32 cellular contexts compared by ENCODE assay signal in the genomic region with DNA sequence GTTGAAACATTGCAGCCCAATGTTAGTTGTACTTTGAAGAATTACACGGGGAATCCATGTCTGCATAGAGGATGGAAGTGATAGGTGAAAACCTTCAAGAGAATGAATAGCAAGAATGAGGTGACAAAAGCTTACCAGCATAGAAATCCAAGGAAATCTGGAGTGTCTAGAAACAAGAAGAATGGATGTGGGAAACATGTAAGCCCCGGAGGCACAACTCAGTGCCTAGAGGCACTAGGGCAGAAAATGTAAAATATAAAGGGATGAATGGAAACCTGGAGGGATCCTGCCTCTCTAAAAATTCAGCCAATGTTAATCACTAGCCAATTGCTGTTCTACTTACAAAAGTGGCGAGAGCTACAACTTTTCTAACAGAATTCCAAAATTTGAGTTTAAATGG.
A peak's percentile ranks its signal among the peaks of the same experiment; 100 is the strongest.
DNase-seq lines count a peak whose midpoint lies in the region; ATAC-seq and TF ChIP-seq lines count a peak whose summit lies in the region.
"Had no signal": no experiment of that assay in that cellular context is flagged by ENCODE, and none has a peak within 500 bp of the region (broad histone marks: within the 10 kb centered on the region; RNA-seq: fewer than 3 reads in every experiment).

No MANE protein-coding gene starts in this region.

- H3K27me3 Mint-ChIP-seq in GM23338 (ENCODE audit: insufficient read depth, low read depth, poor library complexity) (no peaks in the 10 kb centered on the region), WTC11 (ENCODE audit: low read depth) (no peaks in the 10 kb centered on the region)
- H3K27me3 Mint-ChIP-seq: B cell; CD4-positive, alpha-beta memory T cell; CD4-positive, alpha-beta T cell; CD4-positive, CD25-positive, alpha-beta regulatory T cell; CD8-positive, alpha-beta memory T cell had no signal

- H3K4me3 Mint-ChIP-seq in GM23338 (no peak overlapping the region), WTC11 (no peak overlapping the region)
- H3K4me3 Mint-ChIP-seq: B cell; CD14-positive monocyte; CD4-positive, alpha-beta memory T cell; CD4-positive, alpha-beta T cell; CD4-positive, CD25-positive, alpha-beta regulatory T cell; CD8-positive, alpha-beta memory T cell; CD8-positive, alpha-beta T cell had no signal

- H3K14ac ChIP-seq in trophoblast cell (ENCODE audit: low read length): no peak overlapping the region

- H2AK5ac ChIP-seq in trophoblast cell (ENCODE audit: low read length): no peak overlapping the region

- H3K27ac Mint-ChIP-seq in GM23338: no peak overlapping the region
- peak overlapping the region; percentile 35; the same call in 1 of the 2 replicates for H3K27ac Mint-ChIP-seq in WTC11
- H3K27ac Mint-ChIP-seq: B cell; CD14-positive monocyte; CD4-positive, alpha-beta memory T cell; CD4-positive, alpha-beta T cell; CD4-positive, CD25-positive, alpha-beta regulatory T cell; CD8-positive, alpha-beta memory T cell; CD8-positive, alpha-beta T cell had no signal

- no peak for ATAC-seq in GM23338
- no peak for ATAC-seq in WTC11
- ATAC-seq: A549; CD8-positive, alpha-beta T cell had no signal

- H2BK120ac ChIP-seq in trophoblast cell (ENCODE audit: insufficient read depth, low read length, poor library complexity): no peak overlapping the region

- no peaks in the 10 kb centered on the region for H3K36me3 Mint-ChIP-seq in GM23338 (ENCODE audit: low read depth)
- peaks cover 3% of the 10 kb centered on the region; the same call in 1 of the 2 replicates for H3K36me3 Mint-ChIP-seq in WTC11
- H3K36me3 Mint-ChIP-seq: CD14-positive monocyte; CD4-positive, alpha-beta memory T cell; CD4-positive, CD25-positive, alpha-beta regulatory T cell; CD8-positive, alpha-beta memory T cell; CD8-positive, alpha-beta T cell had no signal

- H2BK5ac ChIP-seq in trophoblast cell (ENCODE audit: low read depth, low read length, poor library complexity): no peak overlapping the region

- WGBS in trophoblast cell (ENCODE audit: extremely low coverage, insufficient coverage, insufficient read length): no CpG with 5 or more reads among the region's 3 CpGs

- 0 out of 2 replicates have a peak, but pooled peaks cover 5% of the 10 kb centered on the region for H3K9me2 ChIP-seq in GM23338 (ENCODE audit: insufficient read depth)

- no peak overlapping the region for H3K9ac ChIP-seq in trophoblast cell (ENCODE audit: low read length)
- H3K9ac ChIP-seq: BLaER1; BLaER1 treated with 17β-estradiol and CSF1 and Interleukin-3, amounts not matched to agents 10 nM and 100 nM had no signal

- no peak overlapping the region for H3K23ac ChIP-seq in trophoblast cell (ENCODE audit: low read length)

- H3K9me3 Mint-ChIP-seq in GM23338: no peaks in the 10 kb centered on the region
- peaks cover 3% of the 10 kb centered on the region for H3K9me3 Mint-ChIP-seq in WTC11

- no peak overlapping the region for H4K8ac ChIP-seq in trophoblast cell (ENCODE audit: low read depth, low read length)

- no peaks in the 10 kb centered on the region for H3K27me3 ChIP-seq in GM23338 (ENCODE audit: insufficient read depth)
- no peaks in the 10 kb centered on the region for H3K27me3 ChIP-seq in trophoblast cell (ENCODE audit: insufficient read depth, low read length)
- no peaks in the 10 kb centered on the region for H3K27me3 ChIP-seq in ascending aorta
- H3K27me3 ChIP-seq: BE2C; BLaER1; BLaER1 treated with 17β-estradiol and CSF1 and Interleukin-3, amounts not matched to agents 10 nM and 100 nM had no signal

- no peak overlapping the region for H3K18ac ChIP-seq in trophoblast cell (ENCODE audit: low read length)

- H4K91ac ChIP-seq in trophoblast cell (ENCODE audit: low read depth, low read length): no peak overlapping the region

- 0 out of 2 replicates have a peak overlapping the region, but pooled peaks have one; percentile 1 for H3K4me2 ChIP-seq in GM23338
- H3K4me2 ChIP-seq in trophoblast cell (ENCODE audit: low read length): no peak overlapping the region
- H3K4me2 ChIP-seq: A549; BLaER1; BLaER1 treated with 17β-estradiol and CSF1 and Interleukin-3, amounts not matched to agents 10 nM and 100 nM had no signal

- H3K4me1 ChIP-seq in GM23338 (ENCODE audit: insufficient read depth) (peaks cover 7% of the 10 kb centered on the region), trophoblast cell (ENCODE audit: control insufficient read depth in 1 of 2, insufficient read depth in 2 of 2, low read length in 2 of 2) (no peaks in the 10 kb centered on the region), ascending aorta (no peaks in the 10 kb centered on the region)
- H3K4me1 ChIP-seq: A549, BE2C, Caco-2 had no signal

- H3K4ac ChIP-seq in trophoblast cell (ENCODE audit: low read depth, low read length): no peak overlapping the region

- no peak overlapping the region for H3K27ac ChIP-seq in GM23338 (ENCODE audit: low read depth)
- no peak overlapping the region for H3K27ac ChIP-seq in trophoblast cell (ENCODE audit: low read depth, low read length)
- no peak overlapping the region for H3K27ac ChIP-seq in ascending aorta
- H3K27ac ChIP-seq: 22Rv1; A549; BLaER1; BLaER1 treated with 17β-estradiol and CSF1 and Interleukin-3, amounts not matched to agents 10 nM and 100 nM; C4-2B had no signal

- intact Hi-C loops in ascending aorta (cut with DNase I): no loop called here

- DNase-seq in GM23338 (ENCODE audit: low spot score) (no peak), WTC11 (ENCODE audit: low spot score) (no peak), trophoblast cell (peak; percentile 80 to 94), DMS79 treated with DMSO at 0.1 percent for 48 hours (lab: John Stamatoyannopoulos, UW) (no peak), ascending aorta (ENCODE audit: low spot score in 2 of 2) (no peak)
- no peak for DNase-seq in activated CD8-positive, alpha-beta memory T cell treated with anti-CD3 and anti-CD28 coated beads for 24 hours
- DNase-seq: 8988T; ACHN; AML-193; BE2C; C1 segment of cervical spinal cord; Caco-2; Calu3; CD4-positive, alpha-beta memory T cell; CD4-positive, alpha-beta T cell; CD4-positive, CD25-positive, alpha-beta regulatory T cell; CD8-positive, alpha-beta memory T cell; CD8-positive, alpha-beta T cell; COR-L47; DMS 273 treated with DMSO at 0.1 percent for 48 hours; DMS153; DMS53; DMS79; DND-41; EL had no signal

- H3K79me2 ChIP-seq in GM23338 (replicated peaks; ENCODE audit: insufficient read depth) (no peaks in the 10 kb centered on the region), trophoblast cell (ENCODE audit: control insufficient read depth, insufficient read depth, low read length, poor library complexity) (no peaks in the 10 kb centered on the region)

- CTCF ChIA-PET in WTC11 (lab: Charles Lee): no interaction called here

- H2AFZ ChIP-seq in GM23338 (no peak overlapping the region), trophoblast cell (ENCODE audit: insufficient read depth, low read length, poor library complexity) (no peak overlapping the region)

- no peak overlapping the region for H2BK12ac ChIP-seq in trophoblast cell (ENCODE audit: low read length)

- H3K9me3 ChIP-seq in trophoblast cell (ENCODE audit: insufficient read depth, low read depth, low read length) (no peaks in the 10 kb centered on the region), ascending aorta (no peaks in the 10 kb centered on the region)
- H3K9me3 ChIP-seq: A549; BE2C; BLaER1; BLaER1 treated with 17β-estradiol and CSF1 and Interleukin-3, amounts not matched to agents 10 nM and 100 nM; Caco-2 had no signal

- H3K4me3 ChIP-seq in GM23338 (no peak overlapping the region), trophoblast cell (ENCODE audit: low read depth, low read length) (no peak overlapping the region), ascending aorta (no peak overlapping the region)
- H3K4me3 ChIP-seq: A549; BLaER1; BLaER1 treated with 17β-estradiol and CSF1 and Interleukin-3, amounts not matched to agents 10 nM and 100 nM had no signal

- TF ChIP-seq CTCF in GM23338 (conservative IDR thresholded peaks at IDR 0.05; ENCODE audit: low read depth in 2 of 2) (no peak), WTC11 (IDR thresholded peaks at IDR 0.05) (no peak), ascending aorta (IDR thresholded peaks at IDR 0.05) (no peak)

- H4K12ac ChIP-seq in trophoblast cell (ENCODE audit: low read depth, low read length): no peak overlapping the region

- no peaks in the 10 kb centered on the region for H4K20me1 ChIP-seq in GM23338 (replicated peaks; ENCODE audit: insufficient read depth)
- H4K20me1 ChIP-seq: BLaER1; BLaER1 treated with 17β-estradiol and CSF1 and Interleukin-3, amounts not matched to agents 10 nM and 100 nM had no signal

- POLR2A ChIA-PET in WTC11 (lab: Charles Lee): no interaction called here

- H3K4me1 Mint-ChIP-seq in GM23338 (peaks cover 13% of the 10 kb centered on the region), WTC11 (peaks cover 18% of the 10 kb centered on the region)
- H3K4me1 Mint-ChIP-seq: B cell; CD14-positive monocyte; CD4-positive, alpha-beta memory T cell; CD4-positive, CD25-positive, alpha-beta regulatory T cell; CD8-positive, alpha-beta memory T cell had no signal

- no peaks in the 10 kb centered on the region for H3K79me1 ChIP-seq in trophoblast cell (ENCODE audit: low read length)

- H3K36me3 ChIP-seq in GM23338 (ENCODE audit: insufficient read depth): no peaks in the 10 kb centered on the region
- H3K36me3 ChIP-seq in trophoblast cell (ENCODE audit: control insufficient read depth in 1 of 2, insufficient read depth in 2 of 2, low read length in 2 of 2): peaks cover 0 to 2% of the 10 kb centered on the region in 2 experiments
- H3K36me3 ChIP-seq in ascending aorta: no peaks in the 10 kb centered on the region
- H3K36me3 ChIP-seq: BE2C; BLaER1; BLaER1 treated with 17β-estradiol and CSF1 and Interleukin-3, amounts not matched to agents 10 nM and 100 nM had no signal

- H3F3A ChIP-seq in GM23338 (replicated peaks; ENCODE audit: low read depth): no peaks in the 10 kb centered on the region

TF ChIP-seq in GM23338, 12 proteins besides CTCF, POLR2A, EP300 and RAD21 (continues in another document):
- TF ChIP-seq POLR2AphosphoS5 (IDR thresholded peaks at IDR 0.05; ENCODE audit: low read depth) (no peak), EZH2phosphoT487 (IDR thresholded peaks at IDR 0.05; ENCODE audit: unreplicated experiment) (no peak), STAT1 (IDR thresholded peaks at IDR 0.05; ENCODE audit: unreplicated experiment) (no peak), NANOG (IDR thresholded peaks at IDR 0.05; ENCODE audit: borderline replicate concordance) (no peak), ZNF114 (CRISPR knock-in tag; IDR thresholded peaks at IDR 0.05) (no peak), ZNF331 (CRISPR knock-in tag; IDR thresholded peaks at IDR 0.05; ENCODE audit: low read depth) (no peak)

TF ChIP-seq in WTC11, 78 proteins besides CTCF, POLR2A, EP300 and RAD21 (continues in another document):
- TF ChIP-seq ZNF416 (CRISPR knock-in tag; IDR thresholded peaks at IDR 0.05): no peak

Comparison
In these comparisons a context has a peak if more than half of its experiments do, and no peak if none do; other contexts are left out.
1. DNase-seq: peak in trophoblast cell (2 of 2); none in GM23338 (single experiment), WTC11 (single experiment), DMS79 treated with DMSO at 0.1 percent for 48 hours (single experiment), ascending aorta (0 of 2) and activated CD8-positive, alpha-beta memory T cell treated with anti-CD3 and anti-CD28 coated beads for 24 hours (single experiment).